9 cellular contexts compared by ENCODE assay signal in genomic region chr17:46264456-46265198, GRCh38. TPM values are rescaled to one million over a fixed set of nuclear protein-coding genes. Genes with fewer than 3 reads are reported as not detected.
DNase-seq lines count a peak whose midpoint lies in the region; ATAC-seq, FAIRE-seq and TF ChIP-seq lines count a peak whose summit lies in the region.
"Had no signal": no experiment of that assay in that cellular context is flagged by ENCODE, and none has a peak within 500 bp of the region (broad histone marks: within the 10 kb centered on the region; RNA-seq: fewer than 3 reads in every experiment).

No MANE protein-coding gene starts in this region.

- peak overlapping the region; percentile 15 for H3K27ac Mint-ChIP-seq in activated naive CD8-positive, alpha-beta T cell treated with anti-CD3 and anti-CD28 coated beads, Interleukin-2, amount 10 ng/mL, durations not matched to agents 7 days and 5 days
- H3K27ac Mint-ChIP-seq in mesothelial cell of epicardium = no peak overlapping the region

- no peaks in the 10 kb centered on the region for H3K9me3 Mint-ChIP-seq in activated naive CD8-positive, alpha-beta T cell treated with anti-CD3 and anti-CD28 coated beads, Interleukin-2, amount 10 ng/mL, durations not matched to agents 7 days and 5 days
- no peaks in the 10 kb centered on the region for H3K9me3 Mint-ChIP-seq in mesothelial cell of epicardium

- peaks cover 2% of the 10 kb centered on the region for H3K36me3 Mint-ChIP-seq in activated naive CD8-positive, alpha-beta T cell treated with anti-CD3 and anti-CD28 coated beads, Interleukin-2, amount 10 ng/mL, durations not matched to agents 7 days and 5 days
- peaks cover 5% of the 10 kb centered on the region for H3K36me3 Mint-ChIP-seq in mesothelial cell of epicardium

- no peak for FAIRE-seq in HTR-8/SVneo (lab: Jason Lieb, UNC)

- no peak for ATAC-seq in activated naive CD8-positive, alpha-beta T cell treated with anti-CD3 and anti-CD28 coated beads, Interleukin-2, amount 10 ng/mL, durations not matched to agents 7 days and 5 days (ENCODE audit: low read depth)
- ATAC-seq in GM21390 (IDR thresholded peaks at IDR 0.05; ENCODE audit: unreplicated experiment) (no peak), HG02973 (IDR thresholded peaks at IDR 0.05; ENCODE audit: unreplicated experiment) (no peak)

- H3K27me3 Mint-ChIP-seq in activated naive CD8-positive, alpha-beta T cell treated with anti-CD3 and anti-CD28 coated beads, Interleukin-2, amount 10 ng/mL, durations not matched to agents 7 days and 5 days = peaks cover 60% of the 10 kb centered on the region
- H3K27me3 Mint-ChIP-seq in mesothelial cell of epicardium (ENCODE audit: low read depth) = peaks cover 68% of the 10 kb centered on the region

- peak overlapping the region; percentile 2 for H3K4me3 Mint-ChIP-seq in activated naive CD8-positive, alpha-beta T cell treated with anti-CD3 and anti-CD28 coated beads, Interleukin-2, amount 10 ng/mL, durations not matched to agents 7 days and 5 days
- H3K4me3 Mint-ChIP-seq in mesothelial cell of epicardium = peak overlapping the region; percentile 24

- peak; percentile 5 for DNase-seq in COLO829 (ENCODE audit: low spot score)
- DNase-seq in HTR-8/SVneo (ENCODE audit: insufficient read length, low spot score) = peak; percentile 79
- no peak for DNase-seq in activated naive CD8-positive, alpha-beta T cell treated with anti-CD3 and anti-CD28 coated beads, Interleukin-2, amount 10 ng/mL, durations not matched to agents 7 days and 5 days
- DNase-seq in mesothelial cell of epicardium (ENCODE audit: low spot score in 2 of 2, unreplicated experiment in 2 of 2) = no peak
- no peak for DNase-seq in OCI-M1 (lab: John Stamatoyannopoulos, UW)
- no peak for DNase-seq in NK-92 (lab: John Stamatoyannopoulos, UW; ENCODE audit: unreplicated experiment)
- DNase-seq: NCI-H526 treated with DMSO at 0.1 percent for 48 hours had no signal

- POLR2A ChIA-PET in activated naive CD8-positive, alpha-beta T cell treated with anti-CD3 and anti-CD28 coated beads, Interleukin-2, amount 10 ng/mL, durations not matched to agents 7 days and 5 days (lab: Charles Lee) = no interaction called here

- H3K4me1 Mint-ChIP-seq in activated naive CD8-positive, alpha-beta T cell treated with anti-CD3 and anti-CD28 coated beads, Interleukin-2, amount 10 ng/mL, durations not matched to agents 7 days and 5 days = peaks cover 32% of the 10 kb centered on the region
- H3K4me1 Mint-ChIP-seq in mesothelial cell of epicardium = peaks cover 16% of the 10 kb centered on the region

- TF ChIP-seq CTCF in mesothelial cell of epicardium (IDR thresholded peaks at IDR 0.05; ENCODE audit: unreplicated experiment) = no peak

RNA-seq across cellular contexts. Expression of gene LRRC37A, which starts 30.3 kb away (rescaled TPM):
- total RNA-seq in activated naive CD8-positive, alpha-beta T cell treated with anti-CD3 and anti-CD28 coated beads, Interleukin-2, amount 10 ng/mL, durations not matched to agents 7 days and 5 days = 1 to 10 TPM; 7.6 to 7.7 TPM
- 5.9 to 7.3 TPM (median 7.3 TPM) in 3 replicates for total RNA-seq in mesothelial cell of epicardium

Comparison
In these comparisons a context has a peak if more than half of its experiments do, and no peak if none do; other contexts are left out.
1. DNase-seq: peak in COLO829 (single experiment) and HTR-8/SVneo (single experiment); none in activated naive CD8-positive, alpha-beta T cell treated with anti-CD3 and anti-CD28 coated beads, Interleukin-2, amount 10 ng/mL, durations not matched to agents 7 days and 5 days (single experiment), mesothelial cell of epicardium (0 of 2), OCI-M1 (single experiment) and NK-92 (single experiment).